8 cellular contexts compared by ENCODE assay signal in the genomic region with DNA sequence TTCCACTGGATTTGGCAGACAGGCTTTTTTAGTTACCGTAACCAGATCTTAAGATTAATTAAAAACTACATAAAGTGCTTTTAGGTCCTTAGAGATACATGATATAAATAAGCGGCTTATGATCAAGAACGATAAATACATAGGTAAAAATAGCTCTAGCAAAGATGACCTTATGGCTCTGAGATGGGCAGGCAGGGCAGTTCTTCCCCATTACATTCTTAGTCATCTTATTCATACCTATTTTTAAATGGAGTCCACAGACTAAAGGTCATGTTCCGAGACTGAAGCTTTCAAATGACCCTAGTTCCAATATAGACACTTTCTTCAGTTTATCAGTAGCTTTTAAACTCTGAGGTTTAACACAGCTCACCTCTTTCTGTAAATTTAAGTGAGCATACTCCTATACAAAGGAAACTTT. TPM values are rescaled to one million over a fixed set of nuclear protein-coding genes. Genes with fewer than 3 reads are reported as not detected.
A peak's percentile ranks its signal among the peaks of the same experiment; 100 is the strongest.
DNase-seq lines count a peak whose midpoint lies in the region; ATAC-seq and TF ChIP-seq lines count a peak whose summit lies in the region.

No MANE protein-coding gene starts in this region.

- TF ChIP-seq CTCF in GM12864 (IDR thresholded peaks at IDR 0.05; ENCODE audit: low read depth, low read length, missing control alignments) = no peak
- TF ChIP-seq CTCF in WI38 (IDR thresholded peaks at IDR 0.05; ENCODE audit: low read depth, low read length) = no peak
- no peak for TF ChIP-seq CTCF in foreskin fibroblast (IDR thresholded peaks at IDR 0.05; ENCODE audit: low read depth, low read length)

- DNase-seq in GM12864 (ENCODE audit: low read depth) (no peak), foreskin fibroblast (no peak), skeletal muscle cell (ENCODE audit: low read depth) (no peak), NCI-H146 treated with DMSO at 0.1 percent for 48 hours (lab: John Stamatoyannopoulos, UW; ENCODE audit: unreplicated experiment) (no peak), G401 (ENCODE audit: low spot score) (no peak)

- H3K4me3 ChIP-seq in GM12864 (ENCODE audit: low read depth, low read length) (peak overlapping the region; percentile 98), WI38 (ENCODE audit: low read depth, low read length) (peak overlapping the region; percentile 95), foreskin fibroblast (ENCODE audit: low read depth in 1 of 2, low read length in 2 of 2) (peak overlapping the region; percentile 75 to 88), skeletal muscle cell (ENCODE audit: low read depth, low read length) (peak overlapping the region; percentile 66)

- in situ Hi-C loops in G401 (cut with HindIII; ENCODE audit: low sequenced_read_pairs) = no loop called here

- ATAC-seq in GM21381 (IDR thresholded peaks at IDR 0.05; ENCODE audit: unreplicated experiment) (no peak), HG02588 (IDR thresholded peaks at IDR 0.05; ENCODE audit: unreplicated experiment) (no peak)

RNA-seq across cellular contexts. Expression of gene MCL1, which starts 4.3 kb away (rescaled TPM):
- 112 and 129 TPM in 2 replicates for total RNA-seq in G401 (2014; rRNA removed; shearing (Covaris generic))

RNA-seq across cellular contexts. Expression of gene ADAMTSL4, which starts 25.9 kb away (rescaled TPM):
- 20.0 and 22.9 TPM in 2 replicates for total RNA-seq in G401 (2014; rRNA removed; shearing (Covaris generic))

RNA-seq across cellular contexts. Expression of gene ENSA, which starts 54.3 kb away (rescaled TPM):
- 219 and 372 TPM in 2 replicates for total RNA-seq in G401 (2014; rRNA removed; shearing (Covaris generic))

RNA-seq across cellular contexts. Expression of gene FALEC, which starts 59.5 kb away (rescaled TPM):
- total RNA-seq in G401 (2014; rRNA removed; shearing (Covaris generic)) = 2.2 TPM in 1 of 2 replicates, not detected in the other
